ENCODE assay signal across 29 cellular contexts in genomic region chr7:99897688-99898357, GRCh38. TPM values are rescaled to one million over a fixed set of nuclear protein-coding genes. Genes with fewer than 3 reads are reported as not detected.
DNase-seq lines count a peak whose midpoint lies in the region; ATAC-seq, FAIRE-seq and TF ChIP-seq lines count a peak whose summit lies in the region.
"Had no signal": no experiment of that assay in that cellular context is flagged by ENCODE, and none has a peak within 500 bp of the region (broad histone marks: within the 10 kb centered on the region; RNA-seq: fewer than 3 reads in every experiment).

No MANE protein-coding gene starts in this region.

- no peak overlapping the region for H3K4me3 ChIP-seq in CD8-positive, alpha-beta T cell (ENCODE audit: low read depth, low read length)
- H3K4me3 ChIP-seq in naive thymus-derived CD4-positive, alpha-beta T cell (ENCODE audit: low read length) = no peak overlapping the region
- H3K4me3 ChIP-seq: gastroesophageal sphincter, pancreas, spleen had no signal

- H3K27me3 ChIP-seq in CD8-positive, alpha-beta T cell (ENCODE audit: insufficient read depth, low read length) = no peaks in the 10 kb centered on the region
- no peaks in the 10 kb centered on the region for H3K27me3 ChIP-seq in naive thymus-derived CD4-positive, alpha-beta T cell (ENCODE audit: control insufficient read depth in 2 of 2, insufficient read depth in 2 of 2, low read length in 2 of 2)
- H3K27me3 ChIP-seq: gastroesophageal sphincter, pancreas, spleen had no signal

- TF ChIP-seq CTCF in CD8-positive, alpha-beta T cell (IDR thresholded peaks at IDR 0.05) = no peak
- no peak for TF ChIP-seq CTCF in natural killer cell (IDR thresholded peaks at IDR 0.05)

- no peak overlapping the region for H3K27ac ChIP-seq in CD8-positive, alpha-beta T cell (ENCODE audit: low read depth, low read length)
- H3K27ac ChIP-seq in naive thymus-derived CD4-positive, alpha-beta T cell (ENCODE audit: low read depth, low read length) = no peak overlapping the region
- H3K27ac ChIP-seq: gastroesophageal sphincter, pancreas had no signal

- intact Hi-C loops in CD8-positive, alpha-beta T cell (cut with DNase I, micrococcal nuclease) = loop anchor here in 1 of 2 experiments (1.0 kb wide), 1 partner anchor 16 kb away; no protein-coding TSS in a partner anchor
- intact Hi-C loops in natural killer cell (cut with micrococcal nuclease) = no loop called here
- intact Hi-C loops in naive thymus-derived CD4-positive, alpha-beta T cell (cut with micrococcal nuclease) = no loop called here

- DNase-seq in CD8-positive, alpha-beta T cell = no peak
- DNase-seq in GM12891 (ENCODE audit: insufficient read length, low spot score) = no peak
- no peak for DNase-seq in natural killer cell
- no peak for DNase-seq in naive thymus-derived CD4-positive, alpha-beta T cell
- DNase-seq in DMS153 (lab: John Stamatoyannopoulos, UW) = no peak
- DNase-seq in LoVo (ENCODE audit: low spot score) = no peak
- DNase-seq: activated CD4-positive, alpha-beta memory T cell treated with anti-CD3 and anti-CD28 coated beads, Interleukin-2, amount 10 ng/mL, durations not matched to agents 7 days and 5 days; activated naive CD4-positive, alpha-beta T cell treated with anti-CD3 and anti-CD28 coated beads for 36 hours; activated T-cell treated with anti-CD3 and anti-CD28 coated beads, Interleukin-2, amount 50 U/mL, for 1 hour; CD4-positive, alpha-beta memory T cell; GOT3; hippocampal formation; midbrain; NCI-H1417; NCI-H2081; NCI-H226; nephron progenitor cell; OCI-M1; pancreas; spleen; stimulated activated CD4-positive, alpha-beta T cell treated with anti-CD3 and anti-CD28 coated beads, Interleukin-2, amount 100 ng/mL, for 48 hours; stimulated activated naive CD4-positive, alpha-beta T cell; T-helper 9 cell had no signal

- no peaks in the 10 kb centered on the region for H3K9me3 Mint-ChIP-seq in CD8-positive, alpha-beta T cell
- no peaks in the 10 kb centered on the region for H3K9me3 Mint-ChIP-seq in activated T-helper 17 cell treated with anti-CD3 and anti-CD28 coated beads, Interleukin-2, amount 50 U/mL, for 72 hours
- H3K9me3 Mint-ChIP-seq in natural killer cell = no peaks in the 10 kb centered on the region
- H3K9me3 Mint-ChIP-seq in naive thymus-derived CD4-positive, alpha-beta T cell = peaks cover 0 to 2% (median 0%) of the 10 kb centered on the region in 11 donors
- H3K9me3 Mint-ChIP-seq: activated CD4-positive, alpha-beta memory T cell treated with anti-CD3 and anti-CD28 coated beads, Interleukin-2, amount 10 ng/mL, durations not matched to agents 7 days and 5 days; activated naive CD4-positive, alpha-beta T cell treated with anti-CD3 and anti-CD28 coated beads for 36 hours; CD4-positive, alpha-beta memory T cell; nephron progenitor cell; WTC11 had no signal

- H3K27ac Mint-ChIP-seq in CD8-positive, alpha-beta T cell = peak overlapping the region; percentile 67
- H3K27ac Mint-ChIP-seq in activated T-helper 17 cell treated with anti-CD3 and anti-CD28 coated beads, Interleukin-2, amount 50 U/mL, for 72 hours = peak overlapping the region; percentile 67
- H3K27ac Mint-ChIP-seq in natural killer cell = peak overlapping the region in 1 of 2 donors; percentile 78
- H3K27ac Mint-ChIP-seq in naive thymus-derived CD4-positive, alpha-beta T cell = peak overlapping the region in 2 of 9 donors; percentile 43 to 65
- H3K27ac Mint-ChIP-seq: activated CD4-positive, alpha-beta memory T cell treated with anti-CD3 and anti-CD28 coated beads, Interleukin-2, amount 10 ng/mL, durations not matched to agents 7 days and 5 days; activated naive CD4-positive, alpha-beta T cell treated with anti-CD3 and anti-CD28 coated beads for 36 hours; nephron progenitor cell; WTC11 had no signal

- POLR2A ChIA-PET in CD8-positive, alpha-beta T cell (lab: Charles Lee) = no interaction called here
- POLR2A ChIA-PET in naive thymus-derived CD4-positive, alpha-beta T cell (lab: Charles Lee) = no interaction called here

- peaks cover 8% of the 10 kb centered on the region for H3K4me1 Mint-ChIP-seq in CD8-positive, alpha-beta T cell (ENCODE audit: low read depth)
- peaks cover 8% of the 10 kb centered on the region for H3K4me1 Mint-ChIP-seq in activated T-helper 17 cell treated with anti-CD3 and anti-CD28 coated beads, Interleukin-2, amount 50 U/mL, for 72 hours
- H3K4me1 Mint-ChIP-seq in natural killer cell = peaks cover 13 to 22% of the 10 kb centered on the region in 2 donors
- H3K4me1 Mint-ChIP-seq in naive thymus-derived CD4-positive, alpha-beta T cell = peaks cover 3 to 11% (median 7%) of the 10 kb centered on the region in 7 donors
- H3K4me1 Mint-ChIP-seq: nephron progenitor cell, WTC11 had no signal

- peaks cover 51% of the 10 kb centered on the region for H3K36me3 Mint-ChIP-seq in CD8-positive, alpha-beta T cell
- H3K36me3 Mint-ChIP-seq in activated T-helper 17 cell treated with anti-CD3 and anti-CD28 coated beads, Interleukin-2, amount 50 U/mL, for 72 hours (ENCODE audit: low read depth) = peaks cover 46% of the 10 kb centered on the region
- H3K36me3 Mint-ChIP-seq in natural killer cell = peaks cover 19% of the 10 kb centered on the region
- peaks cover 15 to 45% (median 32%) of the 10 kb centered on the region in 5 donors for H3K36me3 Mint-ChIP-seq in naive thymus-derived CD4-positive, alpha-beta T cell

- no peak for FAIRE-seq in GM12891 (lab: Jason Lieb, UNC)
- FAIRE-seq: endometrium, G401.6, pancreas had no signal

- no peaks in the 10 kb centered on the region for H3K27me3 Mint-ChIP-seq in CD8-positive, alpha-beta T cell (ENCODE audit: low read depth)
- H3K27me3 Mint-ChIP-seq in activated T-helper 17 cell treated with anti-CD3 and anti-CD28 coated beads, Interleukin-2, amount 50 U/mL, for 72 hours = no peaks in the 10 kb centered on the region
- no peaks in the 10 kb centered on the region for H3K27me3 Mint-ChIP-seq in natural killer cell (ENCODE audit: low read depth in 2 of 2)
- H3K27me3 Mint-ChIP-seq in naive thymus-derived CD4-positive, alpha-beta T cell = no peaks in the 10 kb centered on the region
- H3K27me3 Mint-ChIP-seq: activated CD4-positive, alpha-beta memory T cell treated with anti-CD3 and anti-CD28 coated beads, Interleukin-2, amount 10 ng/mL, durations not matched to agents 7 days and 5 days; CD4-positive, alpha-beta memory T cell had no signal

- H3K36me3 ChIP-seq in CD8-positive, alpha-beta T cell (ENCODE audit: insufficient read depth, low read length) = peaks cover 20% of the 10 kb centered on the region
- H3K36me3 ChIP-seq in naive thymus-derived CD4-positive, alpha-beta T cell (ENCODE audit: control insufficient read depth in 2 of 3, insufficient read depth in 3 of 3, low read length in 3 of 3) = peaks cover 9 to 38% (median 16%) of the 10 kb centered on the region in 3 experiments

- no peaks in the 10 kb centered on the region for H3K4me1 ChIP-seq in CD8-positive, alpha-beta T cell (ENCODE audit: insufficient read depth, low read length)
- H3K4me1 ChIP-seq in naive thymus-derived CD4-positive, alpha-beta T cell (ENCODE audit: control insufficient read depth in 2 of 2, insufficient read depth in 2 of 2, low read length in 2 of 2) = no peaks in the 10 kb centered on the region
- H3K4me1 ChIP-seq: gastroesophageal sphincter, pancreas had no signal

- CTCF ChIA-PET in CD8-positive, alpha-beta T cell (lab: Charles Lee) = interaction anchor here (1.5 kb wide), 1 partner anchor 92 kb away, joined by 3 read pairs; no protein-coding TSS in a partner anchor
- CTCF ChIA-PET in naive thymus-derived CD4-positive, alpha-beta T cell (lab: Charles Lee) = no interaction called here

- TF ChIP-seq POLR2A in GM12891 (IDR thresholded peaks at IDR 0.05; ENCODE audit: low read depth, low read length) = no peak

- no peak overlapping the region for H3K4me3 Mint-ChIP-seq in CD8-positive, alpha-beta T cell
- H3K4me3 Mint-ChIP-seq in activated T-helper 17 cell treated with anti-CD3 and anti-CD28 coated beads, Interleukin-2, amount 50 U/mL, for 72 hours = no peak overlapping the region
- H3K4me3 Mint-ChIP-seq in natural killer cell = no peak overlapping the region
- H3K4me3 Mint-ChIP-seq in naive thymus-derived CD4-positive, alpha-beta T cell = no peak overlapping the region
- H3K4me3 Mint-ChIP-seq: activated CD4-positive, alpha-beta memory T cell treated with anti-CD3 and anti-CD28 coated beads, Interleukin-2, amount 10 ng/mL, durations not matched to agents 7 days and 5 days; activated naive CD4-positive, alpha-beta T cell treated with anti-CD3 and anti-CD28 coated beads for 36 hours; CD4-positive, alpha-beta memory T cell; nephron progenitor cell; WTC11 had no signal

- peak; percentile 26 for ATAC-seq in CD8-positive, alpha-beta T cell
- peak; percentile 45 for ATAC-seq in activated T-helper 17 cell treated with anti-CD3 and anti-CD28 coated beads, Interleukin-2, amount 50 U/mL, for 72 hours (replicated peaks)
- peak; percentile 29 to 54 (median 43) for ATAC-seq in natural killer cell
- ATAC-seq in naive thymus-derived CD4-positive, alpha-beta T cell = no peak
- ATAC-seq: gastroesophageal sphincter, WTC11 had no signal

- H3K9me3 ChIP-seq in CD8-positive, alpha-beta T cell (ENCODE audit: low read length) = no peaks in the 10 kb centered on the region
- H3K9me3 ChIP-seq in naive thymus-derived CD4-positive, alpha-beta T cell (ENCODE audit: control insufficient read depth in 2 of 3, low read length in 3 of 3) = no peaks in the 10 kb centered on the region
- H3K9me3 ChIP-seq: gastroesophageal sphincter, pancreas, spleen had no signal

TF ChIP-seq in GM12891, 5 proteins besides CTCF, POLR2A, EP300 and RAD21 (continues in another document):
- 0 out of 2 replicates have a peak, but pooled peaks have one; percentile 14 for TF ChIP-seq SPI1 (IDR thresholded peaks at IDR 0.05; ENCODE audit: low read depth, low read length)

RNA-seq across cellular contexts. Expression of gene OR2AE1, which starts 21.0 kb away (rescaled TPM):
- under 1 TPM in 1 of 2 experiments, not detected in 1; 0.79 TPM for total RNA-seq in CD8-positive, alpha-beta T cell
- not detected for polyA plus RNA-seq in GM12891 (2012; ENCODE audit: low read depth, missing spikeins)
- under 1 TPM; 0.39 to 0.82 TPM for total RNA-seq in activated T-helper 17 cell treated with anti-CD3 and anti-CD28 coated beads, Interleukin-2, amount 50 U/mL, for 72 hours
- total RNA-seq in natural killer cell = not detected
- under 1 TPM in 4 of 5 experiments, not detected in 1; 0.41 to 0.70 (median 0.52) TPM for total RNA-seq in naive thymus-derived CD4-positive, alpha-beta T cell
- not detected for polyA plus RNA-seq in naive thymus-derived CD4-positive, alpha-beta T cell
- total RNA-seq: activated CD4-positive, alpha-beta memory T cell treated with anti-CD3 and anti-CD28 coated beads, Interleukin-2, amount 10 ng/mL, durations not matched to agents 7 days and 5 days; activated naive CD4-positive, alpha-beta T cell treated with anti-CD3 and anti-CD28 coated beads for 36 hours; CD4-positive, alpha-beta memory T cell; gastroesophageal sphincter; left lobe of liver; pancreas had no signal
- polyA plus RNA-seq: CD4-positive, alpha-beta memory T cell; pancreas; spleen had no signal

RNA-seq across cellular contexts. Expression of gene TRIM4, which starts 21.5 kb away (rescaled TPM):
- 10 to 100 TPM; 22.5 to 24.9 TPM for total RNA-seq in CD8-positive, alpha-beta T cell
- 12.5 TPM for polyA plus RNA-seq in GM12891 (2012; ENCODE audit: low read depth, missing spikeins)
- total RNA-seq in activated T-helper 17 cell treated with anti-CD3 and anti-CD28 coated beads, Interleukin-2, amount 50 U/mL, for 72 hours = 10 to 100 TPM; 27.2 to 29.9 TPM
- total RNA-seq in natural killer cell = 10 to 100 TPM; 16.8 to 28.1 (median 22.4) TPM
- 10 to 100 TPM; 30.1 to 75.0 (median 37.6) TPM for total RNA-seq in naive thymus-derived CD4-positive, alpha-beta T cell
- 10 to 100 TPM; 31.9 to 37.8 TPM for polyA plus RNA-seq in naive thymus-derived CD4-positive, alpha-beta T cell

RNA-seq across cellular contexts. Expression of gene GJC3, which starts 31.6 kb away (rescaled TPM):
- total RNA-seq in CD8-positive, alpha-beta T cell = not detected
- polyA plus RNA-seq in GM12891 (2012; ENCODE audit: low read depth, missing spikeins) = 0.18 TPM
- total RNA-seq in activated T-helper 17 cell treated with anti-CD3 and anti-CD28 coated beads, Interleukin-2, amount 50 U/mL, for 72 hours = not detected
- not detected for total RNA-seq in natural killer cell
- 1 to 10 TPM in 1 of 5 experiments, under 1 TPM in 3, not detected in 1; 0.41 to 1.1 (median 0.58) TPM for total RNA-seq in naive thymus-derived CD4-positive, alpha-beta T cell
- under 1 TPM; 0.61 to 0.92 TPM for polyA plus RNA-seq in naive thymus-derived CD4-positive, alpha-beta T cell
- total RNA-seq: activated CD4-positive, alpha-beta memory T cell treated with anti-CD3 and anti-CD28 coated beads, Interleukin-2, amount 10 ng/mL, durations not matched to agents 7 days and 5 days had no signal
